ENCODE assay signal across 1 cellular context in the genomic region with DNA sequence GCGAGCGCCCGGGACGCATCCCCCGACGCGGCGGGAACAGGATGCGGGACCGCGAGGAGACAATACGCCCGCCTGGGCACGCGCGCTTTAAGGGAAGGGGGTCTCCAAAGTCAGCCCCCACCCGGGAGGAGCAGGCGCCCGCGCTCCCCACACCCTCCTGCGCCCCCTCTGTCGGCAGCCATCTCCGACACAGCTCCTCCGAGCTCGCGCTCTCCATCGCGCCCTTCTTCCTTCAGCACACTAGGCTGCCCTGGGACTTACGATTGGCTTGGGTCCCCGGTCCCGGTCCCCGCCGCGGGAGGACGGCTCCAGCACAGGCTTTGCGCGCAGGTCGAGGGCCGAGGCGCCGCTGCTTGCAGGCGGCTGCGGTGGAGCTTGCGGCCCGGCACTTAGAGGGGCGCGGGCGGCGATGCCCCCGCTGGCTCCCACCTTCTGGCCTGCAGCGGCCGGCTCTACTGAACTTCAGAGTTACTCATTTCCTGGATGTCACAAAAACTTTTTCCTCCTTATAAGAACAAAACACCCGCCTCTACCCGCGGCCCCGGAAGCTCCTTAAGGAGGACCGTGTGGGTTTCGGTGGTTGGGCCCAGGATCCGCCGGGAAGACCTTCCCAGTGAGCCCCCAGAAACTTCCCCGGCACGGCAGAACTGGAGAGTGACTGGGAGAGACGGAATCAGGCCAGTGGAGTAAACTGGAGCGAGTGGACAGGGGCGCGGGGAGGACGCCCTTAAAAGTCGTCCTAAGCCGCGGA.
TF ChIP-seq lines count a peak whose summit lies in the region.

TSS of gene ITPRIP (minus strand) at position 481 of the 751 bp plus-strand sequence. CDS start 22,414 bp downstream, outside the sequence.

TF ChIP-seq in K562, 482 proteins besides CTCF, POLR2A, EP300 and RAD21 (continued from another document and continues in another):
- TF ChIP-seq ELK1 (CRISPR knock-in tag; IDR thresholded peaks at IDR 0.05) (no peak), EZH2 (IDR thresholded peaks at IDR 0.05; ENCODE audit: borderline replicate concordance, low read depth, low read length) (no peak), TSC22D4 (tag; IDR thresholded peaks at IDR 0.05) (no peak), BCL6 (CRISPR knock-in tag; IDR thresholded peaks at IDR 0.05) (no peak), ATF7 (IDR thresholded peaks at IDR 0.05) (no peak), SMARCC2 (IDR thresholded peaks at IDR 0.05; ENCODE audit: low read depth) (no peak), TFE3 (CRISPR knock-in tag; IDR thresholded peaks at IDR 0.05) (no peak), ZNF197 (CRISPR knock-in tag; IDR thresholded peaks at IDR 0.05; ENCODE audit: low read depth) (no peak), ZNF274 (IDR thresholded peaks at IDR 0.05; ENCODE audit: borderline replicate concordance, low read depth, low read length) (no peak), PYGO2 (tag; IDR thresholded peaks at IDR 0.05) (no peak), ZNF395 (CRISPR knock-in tag; IDR thresholded peaks at IDR 0.05) (0 out of 2 replicates have a peak, but pooled peaks have one; percentile 42), ZNF212 (CRISPR knock-in tag; IDR thresholded peaks at IDR 0.05) (no peak), ZNF766 (CRISPR knock-in tag; conservative IDR thresholded peaks at IDR 0.05) (0 out of 2 replicates have a peak, but pooled peaks have one; percentile 35), HDAC6 (IDR thresholded peaks at IDR 0.05; ENCODE audit: low read depth, low read length) (no peak), ZFP30 (CRISPR knock-in tag; IDR thresholded peaks at IDR 0.05; ENCODE audit: borderline replicate concordance) (no peak), ZNF561 (CRISPR knock-in tag; conservative IDR thresholded peaks at IDR 0.05) (no peak), ZNF57 (CRISPR knock-in tag; IDR thresholded peaks at IDR 0.05) (no peak), RBM14 (IDR thresholded peaks at IDR 0.05; ENCODE audit: borderline replicate concordance, insufficient read depth, low read depth, low read length) (0 out of 2 replicates have a peak, but pooled peaks have one; percentile 25), ZNF184 (CRISPR knock-in tag; IDR thresholded peaks at IDR 0.05) (no peak), ZHX1 (conservative IDR thresholded peaks at IDR 0.05; ENCODE audit: low read length) (no peak), BCOR (IDR thresholded peaks at IDR 0.05) (peak; percentile 79), DMBX1 (CRISPR knock-in tag; IDR thresholded peaks at IDR 0.05; ENCODE audit: borderline replicate concordance) (no peak), HNRNPL (IDR thresholded peaks at IDR 0.05; ENCODE audit: low read depth, low read length) (no peak), ZNF717 (CRISPR knock-in tag; IDR thresholded peaks at IDR 0.05) (no peak), ZNF23 (CRISPR knock-in tag; IDR thresholded peaks at IDR 0.05) (no peak), HNRNPUL1 (IDR thresholded peaks at IDR 0.05; ENCODE audit: low read length) (no peak), ATF1 (CRISPR knock-in tag; IDR thresholded peaks at IDR 0.05) (no peak), ATF1 (tag; IDR thresholded peaks at IDR 0.05) (peak; percentile 34; the same call in 1 of the 2 replicates)
- TF ChIP-seq, protein P1, sequence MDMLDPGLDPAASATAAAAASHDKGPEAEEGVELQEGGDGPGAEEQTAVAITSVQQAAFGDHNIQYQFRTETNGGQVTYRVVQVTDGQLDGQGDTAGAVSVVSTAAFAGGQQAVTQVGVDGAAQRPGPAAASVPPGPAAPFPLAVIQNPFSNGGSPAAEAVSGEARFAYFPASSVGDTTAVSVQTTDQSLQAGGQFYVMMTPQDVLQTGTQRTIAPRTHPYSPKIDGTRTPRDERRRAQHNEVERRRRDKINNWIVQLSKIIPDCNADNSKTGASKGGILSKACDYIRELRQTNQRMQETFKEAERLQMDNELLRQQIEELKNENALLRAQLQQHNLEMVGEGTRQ (CRISPR knock-in tag; IDR thresholded peaks at IDR 0.05): no peak
- TF ChIP-seq, protein P2, sequence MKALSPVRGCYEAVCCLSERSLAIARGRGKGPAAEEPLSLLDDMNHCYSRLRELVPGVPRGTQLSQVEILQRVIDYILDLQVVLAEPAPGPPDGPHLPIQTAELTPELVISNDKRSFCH (CRISPR knock-in tag; IDR thresholded peaks at IDR 0.05): no peak
- TF ChIP-seq, protein P2 (tag; IDR thresholded peaks at IDR 0.05): no peak
- TF ChIP-seq, protein P3, sequence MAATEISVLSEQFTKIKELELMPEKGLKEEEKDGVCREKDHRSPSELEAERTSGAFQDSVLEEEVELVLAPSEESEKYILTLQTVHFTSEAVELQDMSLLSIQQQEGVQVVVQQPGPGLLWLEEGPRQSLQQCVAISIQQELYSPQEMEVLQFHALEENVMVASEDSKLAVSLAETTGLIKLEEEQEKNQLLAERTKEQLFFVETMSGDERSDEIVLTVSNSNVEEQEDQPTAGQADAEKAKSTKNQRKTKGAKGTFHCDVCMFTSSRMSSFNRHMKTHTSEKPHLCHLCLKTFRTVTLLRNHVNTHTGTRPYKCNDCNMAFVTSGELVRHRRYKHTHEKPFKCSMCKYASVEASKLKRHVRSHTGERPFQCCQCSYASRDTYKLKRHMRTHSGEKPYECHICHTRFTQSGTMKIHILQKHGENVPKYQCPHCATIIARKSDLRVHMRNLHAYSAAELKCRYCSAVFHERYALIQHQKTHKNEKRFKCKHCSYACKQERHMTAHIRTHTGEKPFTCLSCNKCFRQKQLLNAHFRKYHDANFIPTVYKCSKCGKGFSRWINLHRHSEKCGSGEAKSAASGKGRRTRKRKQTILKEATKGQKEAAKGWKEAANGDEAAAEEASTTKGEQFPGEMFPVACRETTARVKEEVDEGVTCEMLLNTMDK (IDR thresholded peaks at IDR 0.05; ENCODE audit: borderline replicate concordance, insufficient read depth, low read depth, low read length, poor library complexity, severe bottlenecking): no peak
- TF ChIP-seq, protein P4, sequence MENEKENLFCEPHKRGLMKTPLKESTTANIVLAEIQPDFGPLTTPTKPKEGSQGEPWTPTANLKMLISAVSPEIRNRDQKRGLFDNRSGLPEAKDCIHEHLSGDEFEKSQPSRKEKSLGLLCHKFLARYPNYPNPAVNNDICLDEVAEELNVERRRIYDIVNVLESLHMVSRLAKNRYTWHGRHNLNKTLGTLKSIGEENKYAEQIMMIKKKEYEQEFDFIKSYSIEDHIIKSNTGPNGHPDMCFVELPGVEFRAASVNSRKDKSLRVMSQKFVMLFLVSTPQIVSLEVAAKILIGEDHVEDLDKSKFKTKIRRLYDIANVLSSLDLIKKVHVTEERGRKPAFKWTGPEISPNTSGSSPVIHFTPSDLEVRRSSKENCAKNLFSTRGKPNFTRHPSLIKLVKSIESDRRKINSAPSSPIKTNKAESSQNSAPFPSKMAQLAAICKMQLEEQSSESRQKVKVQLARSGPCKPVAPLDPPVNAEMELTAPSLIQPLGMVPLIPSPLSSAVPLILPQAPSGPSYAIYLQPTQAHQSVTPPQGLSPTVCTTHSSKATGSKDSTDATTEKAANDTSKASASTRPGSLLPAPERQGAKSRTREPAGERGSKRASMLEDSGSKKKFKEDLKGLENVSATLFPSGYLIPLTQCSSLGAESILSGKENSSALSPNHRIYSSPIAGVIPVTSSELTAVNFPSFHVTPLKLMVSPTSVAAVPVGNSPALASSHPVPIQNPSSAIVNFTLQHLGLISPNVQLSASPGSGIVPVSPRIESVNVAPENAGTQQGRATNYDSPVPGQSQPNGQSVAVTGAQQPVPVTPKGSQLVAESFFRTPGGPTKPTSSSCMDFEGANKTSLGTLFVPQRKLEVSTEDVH (IDR thresholded peaks at IDR 0.05; ENCODE audit: low read depth, partially characterized antibody): no peak
- TF ChIP-seq, protein P5, sequence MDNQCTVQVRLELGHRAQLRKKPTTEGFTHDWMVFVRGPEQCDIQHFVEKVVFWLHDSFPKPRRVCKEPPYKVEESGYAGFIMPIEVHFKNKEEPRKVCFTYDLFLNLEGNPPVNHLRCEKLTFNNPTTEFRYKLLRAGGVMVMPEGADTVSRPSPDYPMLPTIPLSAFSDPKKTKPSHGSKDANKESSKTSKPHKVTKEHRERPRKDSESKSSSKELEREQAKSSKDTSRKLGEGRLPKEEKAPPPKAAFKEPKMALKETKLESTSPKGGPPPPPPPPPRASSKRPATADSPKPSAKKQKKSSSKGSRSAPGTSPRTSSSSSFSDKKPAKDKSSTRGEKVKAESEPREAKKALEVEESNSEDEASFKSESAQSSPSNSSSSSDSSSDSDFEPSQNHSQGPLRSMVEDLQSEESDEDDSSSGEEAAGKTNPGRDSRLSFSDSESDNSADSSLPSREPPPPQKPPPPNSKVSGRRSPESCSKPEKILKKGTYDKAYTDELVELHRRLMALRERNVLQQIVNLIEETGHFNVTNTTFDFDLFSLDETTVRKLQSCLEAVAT (IDR thresholded peaks at IDR 0.05): 0 out of 4 replicates have a peak, but pooled peaks of 1 of the 2 experiments have one; percentile 59
- TF ChIP-seq, protein P6, sequence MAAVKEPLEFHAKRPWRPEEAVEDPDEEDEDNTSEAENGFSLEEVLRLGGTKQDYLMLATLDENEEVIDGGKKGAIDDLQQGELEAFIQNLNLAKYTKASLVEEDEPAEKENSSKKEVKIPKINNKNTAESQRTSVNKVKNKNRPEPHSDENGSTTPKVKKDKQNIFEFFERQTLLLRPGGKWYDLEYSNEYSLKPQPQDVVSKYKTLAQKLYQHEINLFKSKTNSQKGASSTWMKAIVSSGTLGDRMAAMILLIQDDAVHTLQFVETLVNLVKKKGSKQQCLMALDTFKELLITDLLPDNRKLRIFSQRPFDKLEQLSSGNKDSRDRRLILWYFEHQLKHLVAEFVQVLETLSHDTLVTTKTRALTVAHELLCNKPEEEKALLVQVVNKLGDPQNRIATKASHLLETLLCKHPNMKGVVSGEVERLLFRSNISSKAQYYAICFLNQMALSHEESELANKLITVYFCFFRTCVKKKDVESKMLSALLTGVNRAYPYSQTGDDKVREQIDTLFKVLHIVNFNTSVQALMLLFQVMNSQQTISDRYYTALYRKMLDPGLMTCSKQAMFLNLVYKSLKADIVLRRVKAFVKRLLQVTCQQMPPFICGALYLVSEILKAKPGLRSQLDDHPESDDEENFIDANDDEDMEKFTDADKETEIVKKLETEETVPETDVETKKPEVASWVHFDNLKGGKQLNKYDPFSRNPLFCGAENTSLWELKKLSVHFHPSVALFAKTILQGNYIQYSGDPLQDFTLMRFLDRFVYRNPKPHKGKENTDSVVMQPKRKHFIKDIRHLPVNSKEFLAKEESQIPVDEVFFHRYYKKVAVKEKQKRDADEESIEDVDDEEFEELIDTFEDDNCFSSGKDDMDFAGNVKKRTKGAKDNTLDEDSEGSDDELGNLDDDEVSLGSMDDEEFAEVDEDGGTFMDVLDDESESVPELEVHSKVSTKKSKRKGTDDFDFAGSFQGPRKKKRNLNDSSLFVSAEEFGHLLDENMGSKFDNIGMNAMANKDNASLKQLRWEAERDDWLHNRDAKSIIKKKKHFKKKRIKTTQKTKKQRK (IDR thresholded peaks at IDR 0.05; ENCODE audit: borderline replicate concordance, low read depth, low read length): no peak
